Comparison of ENCODE assay signal across 2 cellular contexts in genomic region chr1:161940866-161941591, GRCh38.
TF ChIP-seq lines count a peak whose summit lies in the region.

No MANE protein-coding gene starts in this region.

TF ChIP-seq in K562, 482 proteins besides CTCF, POLR2A, EP300 and RAD21 (continued from another document and continues in another):
- TF ChIP-seq, protein P1, sequence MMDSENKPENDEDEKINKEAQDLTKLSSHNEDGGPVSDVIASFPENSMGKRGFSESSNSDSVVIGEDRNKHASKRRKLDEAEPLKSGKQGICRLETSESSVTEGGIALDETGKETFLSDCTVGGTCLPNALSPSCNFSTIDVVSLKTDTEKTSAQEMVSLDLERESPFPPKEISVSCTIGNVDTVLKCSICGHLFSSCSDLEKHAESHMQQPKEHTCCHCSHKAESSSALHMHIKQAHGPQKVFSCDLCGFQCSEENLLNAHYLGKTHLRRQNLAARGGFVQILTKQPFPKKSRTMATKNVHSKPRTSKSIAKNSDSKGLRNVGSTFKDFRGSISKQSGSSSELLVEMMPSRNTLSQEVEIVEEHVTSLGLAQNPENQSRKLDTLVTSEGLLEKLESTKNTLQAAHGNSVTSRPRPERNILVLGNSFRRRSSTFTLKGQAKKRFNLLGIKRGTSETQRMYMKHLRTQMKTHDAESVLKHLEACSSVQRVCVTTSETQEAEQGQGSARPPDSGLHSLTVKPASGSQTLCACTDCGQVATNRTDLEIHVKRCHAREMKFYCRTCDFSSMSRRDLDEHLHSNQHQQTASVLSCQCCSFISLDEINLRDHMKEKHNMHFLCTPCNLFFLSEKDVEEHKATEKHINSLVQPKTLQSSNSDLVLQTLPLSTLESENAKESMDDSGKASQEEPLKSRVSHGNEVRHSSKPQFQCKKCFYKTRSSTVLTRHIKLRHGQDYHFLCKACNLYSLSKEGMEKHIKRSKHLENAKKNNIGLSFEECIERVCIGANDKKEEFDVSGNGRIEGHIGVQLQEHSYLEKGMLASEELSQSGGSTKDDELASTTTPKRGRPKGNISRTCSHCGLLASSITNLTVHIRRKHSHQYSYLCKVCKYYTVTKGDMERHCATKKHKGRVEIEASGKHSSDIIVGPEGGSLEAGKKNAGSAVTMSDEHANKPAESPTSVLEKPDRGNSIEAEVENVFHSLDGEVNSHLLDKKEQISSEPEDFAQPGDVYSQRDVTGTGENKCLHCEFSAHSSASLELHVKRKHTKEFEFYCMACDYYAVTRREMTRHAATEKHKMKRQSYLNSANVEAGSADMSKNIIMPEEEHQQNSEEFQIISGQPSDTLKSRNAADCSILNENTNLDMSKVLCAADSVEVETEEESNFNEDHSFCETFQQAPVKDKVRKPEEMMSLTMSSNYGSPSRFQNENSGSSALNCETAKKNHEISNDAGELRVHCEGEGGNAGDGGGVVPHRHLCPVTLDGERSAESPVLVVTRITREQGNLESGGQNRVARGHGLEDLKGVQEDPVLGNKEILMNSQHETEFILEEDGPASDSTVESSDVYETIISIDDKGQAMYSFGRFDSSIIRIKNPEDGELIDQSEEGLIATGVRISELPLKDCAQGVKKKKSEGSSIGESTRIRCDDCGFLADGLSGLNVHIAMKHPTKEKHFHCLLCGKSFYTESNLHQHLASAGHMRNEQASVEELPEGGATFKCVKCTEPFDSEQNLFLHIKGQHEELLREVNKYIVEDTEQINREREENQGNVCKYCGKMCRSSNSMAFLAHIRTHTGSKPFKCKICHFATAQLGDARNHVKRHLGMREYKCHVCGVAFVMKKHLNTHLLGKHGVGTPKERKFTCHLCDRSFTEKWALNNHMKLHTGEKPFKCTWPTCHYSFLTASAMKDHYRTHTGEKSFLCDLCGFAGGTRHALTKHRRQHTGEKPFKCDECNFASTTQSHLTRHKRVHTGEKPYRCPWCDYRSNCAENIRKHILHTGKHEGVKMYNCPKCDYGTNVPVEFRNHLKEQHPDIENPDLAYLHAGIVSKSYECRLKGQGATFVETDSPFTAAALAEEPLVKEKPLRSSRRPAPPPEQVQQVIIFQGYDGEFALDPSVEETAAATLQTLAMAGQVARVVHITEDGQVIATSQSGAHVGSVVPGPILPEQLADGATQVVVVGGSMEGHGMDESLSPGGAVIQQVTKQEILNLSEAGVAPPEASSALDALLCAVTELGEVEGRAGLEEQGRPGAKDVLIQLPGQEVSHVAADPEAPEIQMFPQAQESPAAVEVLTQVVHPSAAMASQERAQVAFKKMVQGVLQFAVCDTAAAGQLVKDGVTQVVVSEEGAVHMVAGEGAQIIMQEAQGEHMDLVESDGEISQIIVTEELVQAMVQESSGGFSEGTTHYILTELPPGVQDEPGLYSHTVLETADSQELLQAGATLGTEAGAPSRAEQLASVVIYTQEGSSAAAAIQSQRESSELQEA (IDR thresholded peaks at IDR 0.05; ENCODE audit: low read depth), result no peak
- no peak for TF ChIP-seq MTA3 (IDR thresholded peaks at IDR 0.05; ENCODE audit: borderline replicate concordance)
- TF ChIP-seq C11orf30 (IDR thresholded peaks at IDR 0.05; ENCODE audit: low read depth), result peak; percentile 53
- no peak for TF ChIP-seq GABPB1 (CRISPR knock-in tag; IDR thresholded peaks at IDR 0.05)
- TF ChIP-seq, protein P2, sequence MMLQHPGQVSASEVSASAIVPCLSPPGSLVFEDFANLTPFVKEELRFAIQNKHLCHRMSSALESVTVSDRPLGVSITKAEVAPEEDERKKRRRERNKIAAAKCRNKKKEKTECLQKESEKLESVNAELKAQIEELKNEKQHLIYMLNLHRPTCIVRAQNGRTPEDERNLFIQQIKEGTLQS (IDR thresholded peaks at IDR 0.05), result 0 out of 2 replicates have a peak, but pooled peaks have one; percentile 12
- TF ChIP-seq, protein P2 (CRISPR knock-in tag; conservative IDR thresholded peaks at IDR 0.05), result no peak
- TF ChIP-seq ARNT (IDR thresholded peaks at IDR 0.05), result no peak
- no peak for TF ChIP-seq DPF2 (IDR thresholded peaks at IDR 0.05)
- TF ChIP-seq, protein P3, sequence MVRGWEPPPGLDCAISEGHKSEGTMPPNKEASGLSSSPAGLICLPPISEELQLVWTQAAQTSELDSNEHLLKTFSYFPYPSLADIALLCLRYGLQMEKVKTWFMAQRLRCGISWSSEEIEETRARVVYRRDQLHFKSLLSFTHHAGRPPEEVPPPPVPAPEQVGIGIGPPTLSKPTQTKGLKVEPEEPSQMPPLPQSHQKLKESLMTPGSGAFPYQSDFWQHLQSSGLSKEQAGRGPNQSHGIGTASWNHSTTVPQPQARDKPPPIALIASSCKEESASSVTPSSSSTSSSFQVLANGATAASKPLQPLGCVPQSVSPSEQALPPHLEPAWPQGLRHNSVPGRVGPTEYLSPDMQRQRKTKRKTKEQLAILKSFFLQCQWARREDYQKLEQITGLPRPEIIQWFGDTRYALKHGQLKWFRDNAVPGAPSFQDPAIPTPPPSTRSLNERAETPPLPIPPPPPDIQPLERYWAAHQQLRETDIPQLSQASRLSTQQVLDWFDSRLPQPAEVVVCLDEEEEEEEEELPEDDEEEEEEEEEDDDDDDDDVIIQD (CRISPR knock-in tag; IDR thresholded peaks at IDR 0.05), result no peak
- no peak for TF ChIP-seq PRPF4 (IDR thresholded peaks at IDR 0.05; ENCODE audit: insufficient read depth, low read depth, low read length, poor library complexity, severe bottlenecking)
- TF ChIP-seq PML (IDR thresholded peaks at IDR 0.05; ENCODE audit: low read length), result no peak
- TF ChIP-seq, protein P4, sequence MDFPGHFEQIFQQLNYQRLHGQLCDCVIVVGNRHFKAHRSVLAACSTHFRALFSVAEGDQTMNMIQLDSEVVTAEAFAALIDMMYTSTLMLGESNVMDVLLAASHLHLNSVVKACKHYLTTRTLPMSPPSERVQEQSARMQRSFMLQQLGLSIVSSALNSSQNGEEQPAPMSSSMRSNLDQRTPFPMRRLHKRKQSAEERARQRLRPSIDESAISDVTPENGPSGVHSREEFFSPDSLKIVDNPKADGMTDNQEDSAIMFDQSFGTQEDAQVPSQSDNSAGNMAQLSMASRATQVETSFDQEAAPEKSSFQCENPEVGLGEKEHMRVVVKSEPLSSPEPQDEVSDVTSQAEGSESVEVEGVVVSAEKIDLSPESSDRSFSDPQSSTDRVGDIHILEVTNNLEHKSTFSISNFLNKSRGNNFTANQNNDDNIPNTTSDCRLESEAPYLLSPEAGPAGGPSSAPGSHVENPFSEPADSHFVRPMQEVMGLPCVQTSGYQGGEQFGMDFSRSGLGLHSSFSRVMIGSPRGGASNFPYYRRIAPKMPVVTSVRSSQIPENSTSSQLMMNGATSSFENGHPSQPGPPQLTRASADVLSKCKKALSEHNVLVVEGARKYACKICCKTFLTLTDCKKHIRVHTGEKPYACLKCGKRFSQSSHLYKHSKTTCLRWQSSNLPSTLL (IDR thresholded peaks at IDR 0.05), result no peak

TF ChIP-seq in SK-N-SH treated with all-trans-retinoic acid at 6 μM for 48 hours, 23 proteins besides CTCF, POLR2A, EP300 and RAD21 (continued from another document):
- TF ChIP-seq, protein P5, sequence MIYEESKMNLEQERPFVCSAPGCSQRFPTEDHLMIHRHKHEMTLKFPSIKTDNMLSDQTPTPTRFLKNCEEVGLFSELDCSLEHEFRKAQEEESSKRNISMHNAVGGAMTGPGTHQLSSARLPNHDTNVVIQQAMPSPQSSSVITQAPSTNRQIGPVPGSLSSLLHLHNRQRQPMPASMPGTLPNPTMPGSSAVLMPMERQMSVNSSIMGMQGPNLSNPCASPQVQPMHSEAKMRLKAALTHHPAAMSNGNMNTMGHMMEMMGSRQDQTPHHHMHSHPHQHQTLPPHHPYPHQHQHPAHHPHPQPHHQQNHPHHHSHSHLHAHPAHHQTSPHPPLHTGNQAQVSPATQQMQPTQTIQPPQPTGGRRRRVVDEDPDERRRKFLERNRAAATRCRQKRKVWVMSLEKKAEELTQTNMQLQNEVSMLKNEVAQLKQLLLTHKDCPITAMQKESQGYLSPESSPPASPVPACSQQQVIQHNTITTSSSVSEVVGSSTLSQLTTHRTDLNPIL (CRISPR knock-in tag; IDR thresholded peaks at IDR 0.05; ENCODE audit: low read depth), result no peak
- TF ChIP-seq CSRNP3 (CRISPR knock-in tag; IDR thresholded peaks at IDR 0.05) (no peak), SNAI2 (CRISPR knock-in tag; IDR thresholded peaks at IDR 0.05) (no peak), ZFP3 (CRISPR knock-in tag; IDR thresholded peaks at IDR 0.05) (no peak), ZNF565 (CRISPR knock-in tag; conservative IDR thresholded peaks at IDR 0.05; ENCODE audit: low read depth) (no peak), ARNTL (CRISPR knock-in tag; IDR thresholded peaks at IDR 0.05; ENCODE audit: borderline replicate concordance, low read depth) (no peak), ZNF70 (CRISPR knock-in tag; IDR thresholded peaks at IDR 0.05) (no peak), ZC3H10 (CRISPR knock-in tag; IDR thresholded peaks at IDR 0.05) (no peak), ESRRG (CRISPR knock-in tag; IDR thresholded peaks at IDR 0.05) (no peak), RARB (CRISPR knock-in tag; IDR thresholded peaks at IDR 0.05) (no peak), TSHZ2 (CRISPR knock-in tag; IDR thresholded peaks at IDR 0.05) (no peak), CSDC2 (CRISPR knock-in tag; IDR thresholded peaks at IDR 0.05) (no peak), TOX (CRISPR knock-in tag; IDR thresholded peaks at IDR 0.05; ENCODE audit: borderline replicate concordance) (no peak), OSR1 (CRISPR knock-in tag; IDR thresholded peaks at IDR 0.05) (no peak), ZNF8 (CRISPR knock-in tag; IDR thresholded peaks at IDR 0.05) (no peak), ZFP30 (CRISPR knock-in tag; IDR thresholded peaks at IDR 0.05) (no peak)
